In the genomic region with DNA sequence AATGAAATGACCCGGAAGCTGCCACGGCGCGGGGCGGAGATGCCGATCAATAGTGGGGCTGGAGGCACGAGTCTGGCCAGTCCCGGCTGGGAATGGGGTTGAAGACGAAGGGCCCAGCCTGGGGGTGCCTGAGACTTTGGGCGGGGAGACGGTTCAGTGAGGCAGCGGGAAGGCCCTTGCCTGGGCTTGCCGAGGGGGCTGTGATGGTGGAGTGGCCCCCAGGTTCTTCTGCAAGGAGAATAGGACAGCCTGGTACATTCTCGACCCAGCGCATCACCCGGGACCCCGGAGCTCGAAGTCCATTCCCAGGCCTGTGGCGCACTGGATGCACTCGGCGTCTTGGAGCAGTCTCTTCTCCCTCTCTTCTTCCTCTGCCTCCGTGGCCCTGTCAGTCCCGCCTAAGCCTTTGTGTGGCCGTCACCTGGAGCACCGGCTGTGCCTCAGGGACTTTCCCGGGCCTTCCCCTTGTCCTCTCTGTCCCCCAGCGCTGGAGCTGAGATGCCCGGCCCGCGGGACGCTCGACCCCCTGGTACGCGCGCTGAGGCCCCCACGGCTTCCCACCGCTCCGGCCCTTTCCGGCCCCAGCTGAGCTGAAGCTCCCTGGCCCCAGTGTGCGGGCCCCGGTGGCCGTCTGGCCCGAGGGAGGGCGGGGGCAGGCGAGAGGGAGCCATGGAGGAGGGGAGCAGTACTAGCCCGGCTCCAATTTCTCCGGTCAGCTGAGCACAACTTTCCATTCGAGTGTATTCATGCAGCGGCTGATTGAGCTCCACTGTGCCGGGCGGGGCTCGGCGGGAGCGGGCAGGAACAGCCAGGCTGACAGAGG, we compare ENCODE assay signal across 1 cellular context.
TF ChIP-seq lines count a peak whose summit lies in the region.

No MANE protein-coding gene starts in this region.

TF ChIP-seq in SK-N-SH, 30 proteins besides CTCF, POLR2A, EP300 and RAD21 (continued from another document):
- TF ChIP-seq, protein P1, sequence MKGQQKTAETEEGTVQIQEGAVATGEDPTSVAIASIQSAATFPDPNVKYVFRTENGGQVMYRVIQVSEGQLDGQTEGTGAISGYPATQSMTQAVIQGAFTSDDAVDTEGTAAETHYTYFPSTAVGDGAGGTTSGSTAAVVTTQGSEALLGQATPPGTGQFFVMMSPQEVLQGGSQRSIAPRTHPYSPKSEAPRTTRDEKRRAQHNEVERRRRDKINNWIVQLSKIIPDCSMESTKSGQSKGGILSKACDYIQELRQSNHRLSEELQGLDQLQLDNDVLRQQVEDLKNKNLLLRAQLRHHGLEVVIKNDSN (IDR thresholded peaks at IDR 0.05; ENCODE audit: borderline replicate concordance, low read depth): no peak
- TF ChIP-seq, protein P2, sequence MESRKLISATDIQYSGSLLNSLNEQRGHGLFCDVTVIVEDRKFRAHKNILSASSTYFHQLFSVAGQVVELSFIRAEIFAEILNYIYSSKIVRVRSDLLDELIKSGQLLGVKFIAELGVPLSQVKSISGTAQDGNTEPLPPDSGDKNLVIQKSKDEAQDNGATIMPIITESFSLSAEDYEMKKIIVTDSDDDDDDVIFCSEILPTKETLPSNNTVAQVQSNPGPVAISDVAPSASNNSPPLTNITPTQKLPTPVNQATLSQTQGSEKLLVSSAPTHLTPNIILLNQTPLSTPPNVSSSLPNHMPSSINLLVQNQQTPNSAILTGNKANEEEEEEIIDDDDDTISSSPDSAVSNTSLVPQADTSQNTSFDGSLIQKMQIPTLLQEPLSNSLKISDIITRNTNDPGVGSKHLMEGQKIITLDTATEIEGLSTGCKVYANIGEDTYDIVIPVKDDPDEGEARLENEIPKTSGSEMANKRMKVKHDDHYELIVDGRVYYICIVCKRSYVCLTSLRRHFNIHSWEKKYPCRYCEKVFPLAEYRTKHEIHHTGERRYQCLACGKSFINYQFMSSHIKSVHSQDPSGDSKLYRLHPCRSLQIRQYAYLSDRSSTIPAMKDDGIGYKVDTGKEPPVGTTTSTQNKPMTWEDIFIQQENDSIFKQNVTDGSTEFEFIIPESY (IDR thresholded peaks at IDR 0.05; ENCODE audit: borderline replicate concordance, low read depth): no peak
- TF ChIP-seq RCOR1 (IDR thresholded peaks at IDR 0.05; ENCODE audit: low read length): no peak
- TF ChIP-seq, protein P3, sequence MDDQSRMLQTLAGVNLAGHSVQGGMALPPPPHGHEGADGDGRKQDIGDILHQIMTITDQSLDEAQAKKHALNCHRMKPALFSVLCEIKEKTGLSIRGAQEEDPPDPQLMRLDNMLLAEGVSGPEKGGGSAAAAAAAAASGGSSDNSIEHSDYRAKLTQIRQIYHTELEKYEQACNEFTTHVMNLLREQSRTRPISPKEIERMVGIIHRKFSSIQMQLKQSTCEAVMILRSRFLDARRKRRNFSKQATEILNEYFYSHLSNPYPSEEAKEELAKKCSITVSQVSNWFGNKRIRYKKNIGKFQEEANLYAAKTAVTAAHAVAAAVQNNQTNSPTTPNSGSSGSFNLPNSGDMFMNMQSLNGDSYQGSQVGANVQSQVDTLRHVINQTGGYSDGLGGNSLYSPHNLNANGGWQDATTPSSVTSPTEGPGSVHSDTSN (IDR thresholded peaks at IDR 0.05): no peak
- TF ChIP-seq, protein P4, sequence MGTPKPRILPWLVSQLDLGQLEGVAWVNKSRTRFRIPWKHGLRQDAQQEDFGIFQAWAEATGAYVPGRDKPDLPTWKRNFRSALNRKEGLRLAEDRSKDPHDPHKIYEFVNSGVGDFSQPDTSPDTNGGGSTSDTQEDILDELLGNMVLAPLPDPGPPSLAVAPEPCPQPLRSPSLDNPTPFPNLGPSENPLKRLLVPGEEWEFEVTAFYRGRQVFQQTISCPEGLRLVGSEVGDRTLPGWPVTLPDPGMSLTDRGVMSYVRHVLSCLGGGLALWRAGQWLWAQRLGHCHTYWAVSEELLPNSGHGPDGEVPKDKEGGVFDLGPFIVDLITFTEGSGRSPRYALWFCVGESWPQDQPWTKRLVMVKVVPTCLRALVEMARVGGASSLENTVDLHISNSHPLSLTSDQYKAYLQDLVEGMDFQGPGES (IDR thresholded peaks at IDR 0.05; ENCODE audit: low read depth, low read length): no peak
- TF ChIP-seq GATA2 (CRISPR knock-in tag; IDR thresholded peaks at IDR 0.05): no peak
- TF ChIP-seq TCF12 (IDR thresholded peaks at IDR 0.05): no peak
- TF ChIP-seq NRF1 (IDR thresholded peaks at IDR 0.05; ENCODE audit: low read depth, low read length): no peak
- TF ChIP-seq, protein P5, sequence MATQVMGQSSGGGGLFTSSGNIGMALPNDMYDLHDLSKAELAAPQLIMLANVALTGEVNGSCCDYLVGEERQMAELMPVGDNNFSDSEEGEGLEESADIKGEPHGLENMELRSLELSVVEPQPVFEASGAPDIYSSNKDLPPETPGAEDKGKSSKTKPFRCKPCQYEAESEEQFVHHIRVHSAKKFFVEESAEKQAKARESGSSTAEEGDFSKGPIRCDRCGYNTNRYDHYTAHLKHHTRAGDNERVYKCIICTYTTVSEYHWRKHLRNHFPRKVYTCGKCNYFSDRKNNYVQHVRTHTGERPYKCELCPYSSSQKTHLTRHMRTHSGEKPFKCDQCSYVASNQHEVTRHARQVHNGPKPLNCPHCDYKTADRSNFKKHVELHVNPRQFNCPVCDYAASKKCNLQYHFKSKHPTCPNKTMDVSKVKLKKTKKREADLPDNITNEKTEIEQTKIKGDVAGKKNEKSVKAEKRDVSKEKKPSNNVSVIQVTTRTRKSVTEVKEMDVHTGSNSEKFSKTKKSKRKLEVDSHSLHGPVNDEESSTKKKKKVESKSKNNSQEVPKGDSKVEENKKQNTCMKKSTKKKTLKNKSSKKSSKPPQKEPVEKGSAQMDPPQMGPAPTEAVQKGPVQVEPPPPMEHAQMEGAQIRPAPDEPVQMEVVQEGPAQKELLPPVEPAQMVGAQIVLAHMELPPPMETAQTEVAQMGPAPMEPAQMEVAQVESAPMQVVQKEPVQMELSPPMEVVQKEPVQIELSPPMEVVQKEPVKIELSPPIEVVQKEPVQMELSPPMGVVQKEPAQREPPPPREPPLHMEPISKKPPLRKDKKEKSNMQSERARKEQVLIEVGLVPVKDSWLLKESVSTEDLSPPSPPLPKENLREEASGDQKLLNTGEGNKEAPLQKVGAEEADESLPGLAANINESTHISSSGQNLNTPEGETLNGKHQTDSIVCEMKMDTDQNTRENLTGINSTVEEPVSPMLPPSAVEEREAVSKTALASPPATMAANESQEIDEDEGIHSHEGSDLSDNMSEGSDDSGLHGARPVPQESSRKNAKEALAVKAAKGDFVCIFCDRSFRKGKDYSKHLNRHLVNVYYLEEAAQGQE (IDR thresholded peaks at IDR 0.05; ENCODE audit: low read depth, low read length): no peak
- no peak for TF ChIP-seq EZH2phosphoT487 (IDR thresholded peaks at IDR 0.05; ENCODE audit: borderline replicate concordance, low read depth)
